Comparison of ENCODE assay signal across 17 cellular contexts in the genomic region with DNA sequence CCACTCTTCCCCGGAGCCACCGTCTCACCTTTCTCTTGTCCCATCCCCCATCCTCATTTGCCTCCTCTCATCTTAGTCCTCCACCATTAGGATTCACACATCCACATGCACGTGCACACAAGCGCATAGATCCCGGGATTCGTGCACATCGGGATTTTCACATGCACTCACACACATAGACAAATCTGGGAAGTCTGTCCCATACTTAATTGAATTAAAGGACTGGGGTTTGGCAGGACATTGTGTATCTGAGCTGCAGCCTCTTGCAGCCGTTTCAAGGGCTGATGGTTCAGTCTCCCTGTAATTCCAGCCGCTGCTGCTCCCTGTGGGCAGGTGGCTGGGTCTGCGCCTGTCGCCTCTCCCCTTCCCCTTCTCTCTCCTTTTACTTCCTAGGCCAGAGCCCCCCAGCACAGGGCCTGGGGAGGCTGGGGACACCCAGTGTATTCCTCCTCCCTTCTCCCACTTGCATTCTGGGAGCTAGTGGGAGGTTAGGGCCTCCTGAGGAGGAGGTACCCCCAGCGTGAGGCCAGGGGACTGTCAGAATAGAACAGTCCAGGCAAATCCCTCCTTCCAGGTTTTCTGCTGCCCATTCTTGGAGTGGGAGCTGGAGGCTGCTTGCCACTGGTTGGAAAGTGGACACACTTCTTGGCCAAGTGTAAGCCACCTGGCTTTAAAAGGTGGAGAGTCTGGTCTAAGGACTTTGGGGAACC. TPM values are rescaled to one million over a fixed set of nuclear protein-coding genes. Genes with fewer than 3 reads are reported as not detected.
A peak's percentile ranks its signal among the peaks of the same experiment; 100 is the strongest.
DNase-seq lines count a peak whose midpoint lies in the region; ATAC-seq and TF ChIP-seq lines count a peak whose summit lies in the region.
"Had no signal": no experiment of that assay in that cellular context is flagged by ENCODE, and none has a peak within 500 bp of the region (broad histone marks: within the 10 kb centered on the region; RNA-seq: fewer than 3 reads in every experiment).

No MANE protein-coding gene starts in this region.

- peaks cover 83% of the 10 kb centered on the region for H3K27me3 ChIP-seq in H7 (ENCODE audit: control insufficient read depth, insufficient read depth, low read length)
- peaks cover 4% of the 10 kb centered on the region for H3K27me3 ChIP-seq in WERI-Rb-1 (ENCODE audit: insufficient read depth, low read depth, severe bottlenecking)
- H3K27me3 ChIP-seq in foreskin keratinocyte = no peaks in the 10 kb centered on the region
- no peaks in the 10 kb centered on the region for H3K27me3 ChIP-seq in stomach

- TF ChIP-seq POLR2A in stomach (IDR thresholded peaks at IDR 0.05) (no peak), GM18505 (IDR thresholded peaks at IDR 0.05; ENCODE audit: borderline replicate concordance, extremely low read depth, insufficient read depth, insufficient read length) (no peak)

- WGBS in stomach, 5 donors = 48 to 77% (median 71%) methylated on average over 9 to 12 of the region's 12 CpGs

- DNase-seq in H7 (peak; percentile 72), WERI-Rb-1 (no peak), foreskin keratinocyte (no peak), stomach (no peak), RKO (ENCODE audit: low spot score) (no peak), NCI-H510A treated with DMSO at 0.1 percent for 48 hours (lab: John Stamatoyannopoulos, UW) (no peak)
- DNase-seq: activated B cell treated with CpG ODN at 0.5 μM for 24 hours; activated T-cell treated with anti-CD3 and anti-CD28 coated beads, Interleukin-2, amount 50 U/mL, for 24 hours; central memory CD4-positive, alpha-beta T cell; HCEC 1CT; left colon; NCI-H1048; SHP77; stimulated activated CD4-positive, alpha-beta T cell treated with anti-CD3 and anti-CD28 coated beads, Interleukin-2, amount 100 ng/mL, for 48 hours had no signal

- H3K4me3 ChIP-seq in H7 (ENCODE audit: insufficient read depth, low read depth, low read length) (no peak overlapping the region), WERI-Rb-1 (ENCODE audit: low read depth, low read length) (no peak overlapping the region), stomach (no peak overlapping the region)

- intact Hi-C loops in stomach (cut with DNase I; ENCODE audit: low total_unique reads) = no loop called here

- no peak for TF ChIP-seq EP300 in stomach (IDR thresholded peaks at IDR 0.05)

- H3K36me3 ChIP-seq in H7 (replicated peaks; ENCODE audit: control insufficient read depth, insufficient read depth, low read length) = no peaks in the 10 kb centered on the region
- H3K36me3 ChIP-seq in WERI-Rb-1 = no peaks in the 10 kb centered on the region
- no peaks in the 10 kb centered on the region for H3K36me3 ChIP-seq in stomach

- no peak for ATAC-seq in foreskin keratinocyte
- no peak for ATAC-seq in GM18505 (IDR thresholded peaks at IDR 0.05; ENCODE audit: unreplicated experiment)
- ATAC-seq in GM19397 (IDR thresholded peaks at IDR 0.05; ENCODE audit: unreplicated experiment) = no peak
- ATAC-seq: left colon had no signal

- no peaks in the 10 kb centered on the region for H3K9me3 ChIP-seq in WERI-Rb-1 (ENCODE audit: severe bottlenecking)
- H3K9me3 ChIP-seq in stomach = no peaks in the 10 kb centered on the region

- H3K4me1 ChIP-seq in foreskin keratinocyte = peaks cover 18% of the 10 kb centered on the region
- peaks cover 83 to 100% (median 92%) of the 10 kb centered on the region in 4 donors for H3K4me1 ChIP-seq in stomach

- TF ChIP-seq CTCF in WERI-Rb-1 (IDR thresholded peaks at IDR 0.05; ENCODE audit: low read depth, low read length) = 0 out of 2 replicates have a peak, but pooled peaks have one; percentile 10
- peak; percentile 6 for TF ChIP-seq CTCF in foreskin keratinocyte (conservative IDR thresholded peaks at IDR 0.05)
- no peak for TF ChIP-seq CTCF in stomach (IDR thresholded peaks at IDR 0.05)

- H3K27ac ChIP-seq in WERI-Rb-1 (no peak overlapping the region), foreskin keratinocyte (no peak overlapping the region), stomach (peak overlapping the region in 4 of 5 donors; percentile 22 to 95 (median 76))

RNA-seq across cellular contexts. Expression of a gene that starts 43.6 kb away (rescaled TPM):
- 1.5 and 1.7 TPM in 2 replicates for total RNA-seq in H7 (2014; rRNA removed; shearing (Covaris generic))
- 1.9 and 2.1 TPM in 2 replicates for total RNA-seq in foreskin keratinocyte
- 1.6 and 2.7 TPM in 2 replicates for polyA plus RNA-seq in foreskin keratinocyte
- total RNA-seq in stomach = 10 to 100 TPM in 2 of 5 donors, 1 to 10 TPM in 2, not detected in 1; 1.3 to 19.3 (median 7.6) TPM
- polyA plus RNA-seq in stomach = 1 to 10 TPM; 4.1 to 5.5 (median 5.0) TPM
- total RNA-seq: HT1080 had no signal

RNA-seq across cellular contexts. Expression of a gene that starts 57.4 kb away (rescaled TPM):
- 81.5 and 89.1 TPM in 2 replicates for total RNA-seq in H7 (2014; rRNA removed; shearing (Covaris generic))
- 35.7 and 37.7 TPM in 2 replicates for total RNA-seq in foreskin keratinocyte
- 43.4 and 44.8 TPM in 2 replicates for polyA plus RNA-seq in foreskin keratinocyte
- total RNA-seq in stomach = 100 to 1,000 TPM in 1 of 5 donors, 10 to 100 TPM in 4; 29.6 to 373 (median 36.5) TPM
- polyA plus RNA-seq in stomach = 10 to 100 TPM; 64.7 to 88.2 (median 77.9) TPM

RNA-seq across cellular contexts. Expression of a gene that starts 59.0 kb away (rescaled TPM):
- 254 and 292 TPM in 2 replicates for total RNA-seq in H7 (2014; rRNA removed; shearing (Covaris generic))
- total RNA-seq in foreskin keratinocyte (71.7 and 72.6 TPM in 2 replicates), stomach (100 to 1,000 TPM in 1 of 5 donors, 10 to 100 TPM in 4; 10.1 to 122 (median 26.3) TPM)
- polyA plus RNA-seq in foreskin keratinocyte (32.9 and 36.7 TPM in 2 replicates), stomach (10 to 100 TPM in 1 of 3 donors, 1 to 10 TPM in 2; 6.9 to 26.2 (median 9.5) TPM)

Comparison
In these comparisons a context has a peak if more than half of its experiments do, and no peak if none do; other contexts are left out.
1. H3K27ac ChIP-seq: peak in stomach (4 of 5); none in WERI-Rb-1 (single experiment) and foreskin keratinocyte (single experiment).
2. CTCF ChIP-seq: peak in WERI-Rb-1 (single experiment) and foreskin keratinocyte (single experiment); none in stomach (0 of 7).